In the genomic region with DNA sequence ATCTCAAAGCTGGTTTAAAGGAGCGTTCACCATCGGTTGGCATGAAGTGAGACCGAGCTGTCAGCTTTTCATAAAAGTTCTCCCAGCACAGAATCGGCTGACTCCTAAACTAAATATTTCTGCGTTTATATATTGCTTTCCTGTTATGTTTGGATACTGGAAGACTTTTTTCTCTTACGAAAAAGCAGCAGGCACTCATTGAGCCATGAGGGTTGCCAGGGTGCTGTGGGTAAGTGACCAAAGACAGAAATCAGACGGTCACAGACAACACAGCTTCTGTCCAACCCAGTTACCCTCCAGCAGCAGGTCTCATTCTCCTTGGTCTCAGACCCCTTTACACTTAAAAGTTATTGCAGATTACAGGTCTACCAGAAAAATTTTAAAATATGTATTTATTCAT, we compare ENCODE assay signal across 1 cellular context.
TF ChIP-seq lines count a peak whose summit lies in the region.

No MANE protein-coding gene starts in this region.

TF ChIP-seq in IMR-90, 13 proteins besides CTCF, POLR2A, EP300 and RAD21 (continued from another document):
- TF ChIP-seq, protein P1, sequence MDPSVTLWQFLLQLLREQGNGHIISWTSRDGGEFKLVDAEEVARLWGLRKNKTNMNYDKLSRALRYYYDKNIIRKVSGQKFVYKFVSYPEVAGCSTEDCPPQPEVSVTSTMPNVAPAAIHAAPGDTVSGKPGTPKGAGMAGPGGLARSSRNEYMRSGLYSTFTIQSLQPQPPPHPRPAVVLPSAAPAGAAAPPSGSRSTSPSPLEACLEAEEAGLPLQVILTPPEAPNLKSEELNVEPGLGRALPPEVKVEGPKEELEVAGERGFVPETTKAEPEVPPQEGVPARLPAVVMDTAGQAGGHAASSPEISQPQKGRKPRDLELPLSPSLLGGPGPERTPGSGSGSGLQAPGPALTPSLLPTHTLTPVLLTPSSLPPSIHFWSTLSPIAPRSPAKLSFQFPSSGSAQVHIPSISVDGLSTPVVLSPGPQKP (IDR thresholded peaks at IDR 0.05; ENCODE audit: borderline replicate concordance, low read depth, low read length) = no peak
- no peak for TF ChIP-seq SMC3 (IDR thresholded peaks at IDR 0.05; ENCODE audit: low read depth, low read length)
- TF ChIP-seq, protein P2, sequence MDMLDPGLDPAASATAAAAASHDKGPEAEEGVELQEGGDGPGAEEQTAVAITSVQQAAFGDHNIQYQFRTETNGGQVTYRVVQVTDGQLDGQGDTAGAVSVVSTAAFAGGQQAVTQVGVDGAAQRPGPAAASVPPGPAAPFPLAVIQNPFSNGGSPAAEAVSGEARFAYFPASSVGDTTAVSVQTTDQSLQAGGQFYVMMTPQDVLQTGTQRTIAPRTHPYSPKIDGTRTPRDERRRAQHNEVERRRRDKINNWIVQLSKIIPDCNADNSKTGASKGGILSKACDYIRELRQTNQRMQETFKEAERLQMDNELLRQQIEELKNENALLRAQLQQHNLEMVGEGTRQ (IDR thresholded peaks at IDR 0.05; ENCODE audit: low read depth, low read length) = no peak
- TF ChIP-seq NFE2L2 (IDR thresholded peaks at IDR 0.05; ENCODE audit: low read depth, low read length) = no peak
- no peak for TF ChIP-seq RCOR1 (IDR thresholded peaks at IDR 0.05; ENCODE audit: insufficient replicate concordance, low read length)
